In the genomic region with DNA sequence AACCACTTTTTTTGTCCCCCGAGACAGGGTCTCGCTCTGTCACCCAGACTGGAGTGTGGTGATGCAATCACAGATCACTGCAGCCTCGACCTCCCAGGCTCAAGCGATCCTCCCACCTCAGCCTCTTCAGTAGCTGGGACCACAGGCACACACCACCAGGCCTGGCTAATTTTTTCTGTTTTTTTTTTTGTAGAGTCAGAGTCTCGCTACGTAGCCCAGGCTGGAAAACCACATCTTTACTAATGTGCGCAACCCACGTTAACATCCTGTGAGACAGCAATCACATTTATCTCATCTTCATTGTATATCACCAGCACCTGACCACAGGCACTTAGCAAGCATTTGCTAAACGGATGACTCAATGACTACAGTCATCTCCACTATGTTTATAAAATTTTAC, we compare ENCODE assay signal across 8 cellular contexts.
DNase-seq lines count a peak whose midpoint lies in the region; TF ChIP-seq lines count a peak whose summit lies in the region.

No MANE protein-coding gene starts in this region.

- H3K4me2 ChIP-seq in H9 (ENCODE audit: insufficient read depth, insufficient read length, low read length), result no peak overlapping the region

- H2BK12ac ChIP-seq in H9 (ENCODE audit: insufficient read length, low read depth, low read length), result no peak overlapping the region

- no peaks in the 10 kb centered on the region for H4K20me1 ChIP-seq in H9 (ENCODE audit: control insufficient read depth, insufficient read depth, insufficient read length)

- peaks cover 0 to 5% of the 10 kb centered on the region in 2 experiments; a peak in 1 of 4 replicates for H3K4me1 Mint-ChIP-seq in H9

- no CpG with 5 or more reads among the region's 9 CpGs for WGBS in H9 (ENCODE audit: extremely low coverage, insufficient read length, low lambda C conversion rate)

- H3K79me2 ChIP-seq in H9 (ENCODE audit: insufficient read depth, low read length), result no peaks in the 10 kb centered on the region

- no peak overlapping the region for H4K91ac ChIP-seq in H9 (ENCODE audit: insufficient read length, low read depth, low read length)

- H3K9me3 Mint-ChIP-seq in H9, result no peaks in the 10 kb centered on the region

- no peak overlapping the region for H3K4ac ChIP-seq in H9 (ENCODE audit: low read depth, low read length)

- TF ChIP-seq CTCF in H9 (conservative IDR thresholded peaks at IDR 0.05), result no peak

- peaks cover 15 to 32% (median 27%) of the 10 kb centered on the region in 3 experiments; a peak in 6 of 7 replicates for H3K36me3 Mint-ChIP-seq in H9 (ENCODE audit: insufficient read depth in 1 of 3, low read depth in 3 of 3)

- no peak overlapping the region for H2BK15ac ChIP-seq in H9 (ENCODE audit: low read depth, low read length)

- H3K9me3 ChIP-seq in H9 (ENCODE audit: control insufficient read depth, low read depth, low read length), result no peaks in the 10 kb centered on the region

- no peak overlapping the region for H2AK5ac ChIP-seq in H9 (ENCODE audit: insufficient read length, low read length)

- H3K27me3 ChIP-seq in H9 (ENCODE audit: insufficient read depth, low read length), result no peaks in the 10 kb centered on the region

- no peaks in the 10 kb centered on the region for H3K79me1 ChIP-seq in H9 (ENCODE audit: insufficient read depth, low read depth, low read length, poor library complexity, severe bottlenecking)

- no peak overlapping the region for H2AFZ ChIP-seq in H9 (ENCODE audit: low read length)

- no peak overlapping the region for H3K27ac Mint-ChIP-seq in H9

- no peak overlapping the region for H3K18ac ChIP-seq in H9 (ENCODE audit: insufficient read length, low read depth, low read length)

- H3K14ac ChIP-seq in H9 (ENCODE audit: insufficient read depth, low read length), result no peak overlapping the region

- no peak overlapping the region for H2BK5ac ChIP-seq in H9 (ENCODE audit: insufficient read length, low read length)

- DNase-seq in GM03348 (ENCODE audit: low spot score), result peak; percentile 42
- peak; percentile 6 to 26 (median 14) for DNase-seq in activated CD4-positive, CD25-positive, alpha-beta regulatory T cell (lab: John Stamatoyannopoulos, UW)
- DNase-seq in amniotic epithelial cell (ENCODE audit: low read depth), result peak; percentile 98
- peak; percentile 7 to 20 for DNase-seq in stimulated activated CD4-positive, alpha-beta T cell treated with anti-CD3 and anti-CD28 coated beads, Interleukin-1b, Interleukin-23, amount 100 ng/mL, for 1 hour (ENCODE audit: low read depth in 2 of 2)
- DNase-seq in DMS153 treated with DMSO at 0.1 percent for 48 hours (lab: John Stamatoyannopoulos, UW; ENCODE audit: unreplicated experiment), result no peak
- no peak for DNase-seq in H9
- DNase-seq in germinal center (ENCODE audit: low spot score), result no peak
- no peak for DNase-seq in substantia nigra (lab: John Stamatoyannopoulos, UW)

- H2BK20ac ChIP-seq in H9 (ENCODE audit: low read depth, low read length, poor library complexity, severe bottlenecking), result no peak overlapping the region

- H3K23ac ChIP-seq in H9 (ENCODE audit: insufficient read length, low read depth, low read length), result no peak overlapping the region

- no peaks in the 10 kb centered on the region for H3K4me1 ChIP-seq in H9 (ENCODE audit: insufficient read depth, low read length)

- no peak overlapping the region for H2BK120ac ChIP-seq in H9 (ENCODE audit: low read depth, low read length, poor library complexity, severe bottlenecking)

- no peak overlapping the region for H3K4me3 Mint-ChIP-seq in H9

- H3T11ph ChIP-seq in H9 (ENCODE audit: low read length), result no peak overlapping the region

- no peak overlapping the region for H4K8ac ChIP-seq in H9 (replicated peaks; ENCODE audit: insufficient read length, low read depth, low read length)

- H3K9ac ChIP-seq in H9 (ENCODE audit: extremely low read depth, insufficient read length, low read length), result no peak overlapping the region

- H4K5ac ChIP-seq in H9 (ENCODE audit: insufficient read length, low read depth, low read length), result no peak overlapping the region

- H3K56ac ChIP-seq in H9 (ENCODE audit: insufficient read length, low read depth, low read length), result no peak overlapping the region

- H3K27me3 Mint-ChIP-seq in H9 (ENCODE audit: low read depth), result no peaks in the 10 kb centered on the region

- H3K27ac ChIP-seq in H9 (ENCODE audit: insufficient read length, low read depth, low read length) (no peak overlapping the region), substantia nigra (ENCODE audit: low read depth, low read length, poor library complexity, severe bottlenecking) (no peak overlapping the region)

- no peaks in the 10 kb centered on the region for H3K23me2 ChIP-seq in H9 (ENCODE audit: insufficient read length, low read depth, low read length, poor library complexity, severe bottlenecking)

Comparison
In these comparisons a context has a peak if more than half of its experiments do, and no peak if none do; other contexts are left out.
1. DNase-seq: peak in GM03348 (single experiment), activated CD4-positive, CD25-positive, alpha-beta regulatory T cell (4 of 4), amniotic epithelial cell (single experiment) and stimulated activated CD4-positive, alpha-beta T cell treated with anti-CD3 and anti-CD28 coated beads, Interleukin-1b, Interleukin-23, amount 100 ng/mL, for 1 hour (2 of 2); none in DMS153 treated with DMSO at 0.1 percent for 48 hours (single experiment), H9 (single experiment), germinal center (single experiment) and substantia nigra (0 of 49).